ENCODE assay signal across 1 cellular context in the genomic region with DNA sequence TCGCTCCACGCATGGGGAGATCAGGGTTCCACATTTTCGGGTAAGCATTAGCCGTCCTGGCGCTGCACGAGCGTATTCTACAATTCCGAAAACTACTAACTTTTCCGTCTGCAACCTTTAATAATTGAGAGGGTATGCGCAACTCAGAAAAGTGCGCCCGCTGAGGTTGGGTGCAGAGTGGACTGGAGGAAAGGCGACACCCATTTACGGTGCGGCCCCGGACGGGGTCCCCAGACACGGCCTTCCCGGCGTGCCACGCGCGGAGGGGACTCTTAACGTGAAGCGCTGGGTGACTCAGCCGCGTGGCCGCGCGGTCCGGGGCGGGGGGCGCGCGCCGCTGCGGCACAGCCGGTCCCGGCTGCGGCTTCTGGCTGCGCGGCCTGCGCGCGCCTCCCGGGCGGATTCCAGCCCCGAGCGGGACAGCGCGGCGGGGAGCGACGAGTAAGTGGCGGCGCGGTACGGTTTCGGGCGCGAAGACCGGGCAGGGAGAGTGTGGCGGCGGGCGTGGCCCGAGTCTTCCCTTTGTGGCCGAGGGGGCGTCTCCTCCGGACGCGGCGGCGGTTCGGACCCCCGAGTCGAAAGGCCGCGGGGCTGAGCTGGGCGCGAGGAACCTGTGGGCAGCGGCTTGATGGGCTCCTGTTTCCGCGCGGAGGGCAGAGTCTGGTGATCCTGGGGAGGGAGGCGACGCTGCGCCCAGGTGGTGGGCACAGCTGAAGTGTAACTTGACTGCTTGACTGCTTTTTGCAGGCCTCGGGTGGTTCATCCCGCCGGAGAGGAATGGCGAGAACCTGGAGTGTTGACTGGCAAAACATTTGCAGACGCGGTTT.
TF ChIP-seq lines count a peak whose summit lies in the region.

TSS of gene KCTD20 (plus strand) at position 330 of the 827 bp plus-strand sequence. CDS start 27,098 bp downstream, outside the sequence.
A gene with protein sequence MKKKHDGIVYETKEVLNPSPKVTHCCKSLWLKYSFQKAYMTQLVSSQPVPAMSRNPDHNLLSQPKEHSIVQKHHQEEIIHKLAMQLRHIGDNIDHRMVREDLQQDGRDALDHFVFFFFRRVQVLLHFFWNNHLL (minus strand): TSS at position 184 of the 827 bp plus-strand sequence. CDS start 16,772 bp downstream, outside the sequence.

TF ChIP-seq in GM12878, 131 proteins besides CTCF, POLR2A, EP300 and RAD21 (continues in another document):
- TF ChIP-seq, protein P1, sequence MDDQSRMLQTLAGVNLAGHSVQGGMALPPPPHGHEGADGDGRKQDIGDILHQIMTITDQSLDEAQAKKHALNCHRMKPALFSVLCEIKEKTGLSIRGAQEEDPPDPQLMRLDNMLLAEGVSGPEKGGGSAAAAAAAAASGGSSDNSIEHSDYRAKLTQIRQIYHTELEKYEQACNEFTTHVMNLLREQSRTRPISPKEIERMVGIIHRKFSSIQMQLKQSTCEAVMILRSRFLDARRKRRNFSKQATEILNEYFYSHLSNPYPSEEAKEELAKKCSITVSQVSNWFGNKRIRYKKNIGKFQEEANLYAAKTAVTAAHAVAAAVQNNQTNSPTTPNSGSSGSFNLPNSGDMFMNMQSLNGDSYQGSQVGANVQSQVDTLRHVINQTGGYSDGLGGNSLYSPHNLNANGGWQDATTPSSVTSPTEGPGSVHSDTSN (IDR thresholded peaks at IDR 0.05; ENCODE audit: insufficient replicate concordance, low read depth, low read length) = no peak
- TF ChIP-seq HCFC1 (IDR thresholded peaks at IDR 0.05; ENCODE audit: low read length) (peak; percentile 55), BCL11A (IDR thresholded peaks at IDR 0.05; ENCODE audit: low read depth, low read length) (no peak), WRNIP1 (IDR thresholded peaks at IDR 0.05; ENCODE audit: borderline replicate concordance, low read depth, low read length) (no peak), POU2F2 (IDR thresholded peaks at IDR 0.05; ENCODE audit: borderline replicate concordance, low read depth, low read length) (peak; percentile 73; the same call in 1 of the 3 replicates), SRF (IDR thresholded peaks at IDR 0.05; ENCODE audit: low read depth in 2 of 2, low read length in 2 of 2) (peak; percentile 74 to 83), JUNB (IDR thresholded peaks at IDR 0.05) (no peak), NFIC (IDR thresholded peaks at IDR 0.05; ENCODE audit: low read depth, low read length) (no peak), TCF12 (IDR thresholded peaks at IDR 0.05; ENCODE audit: low read depth, low read length) (peak; percentile 24; the same call in 1 of the 2 replicates), BRCA1 (IDR thresholded peaks at IDR 0.05; ENCODE audit: low read depth, low read length) (no peak), YY1 (IDR thresholded peaks at IDR 0.05; ENCODE audit: low read depth, low read length) (peak; percentile 81), CBX5 (IDR thresholded peaks at IDR 0.05; ENCODE audit: low read depth) (no peak), FOXK2 (IDR thresholded peaks at IDR 0.05) (no peak), SUZ12 (IDR thresholded peaks at IDR 0.05; ENCODE audit: unreplicated experiment) (no peak), SREBF1 (IDR thresholded peaks at IDR 0.05; ENCODE audit: low read length) (no peak), NBN (IDR thresholded peaks at IDR 0.05) (peak; percentile 50; the same call in 1 of the 2 replicates), RELA (IDR thresholded peaks at IDR 0.05; ENCODE audit: borderline replicate concordance, partially characterized antibody) (peak; percentile 71), NR2F1 (conservative IDR thresholded peaks at IDR 0.05) (peak; percentile 71), KAT2A (conservative IDR thresholded peaks at IDR 0.05; ENCODE audit: control insufficient read depth, low read depth, low read length) (no peak), CBFB (IDR thresholded peaks at IDR 0.05; ENCODE audit: low read depth) (peak; percentile 35; the same call in 1 of the 2 replicates), RCOR1 (conservative IDR thresholded peaks at IDR 0.05; ENCODE audit: low read depth, low read length) (no peak), MYC (IDR thresholded peaks at IDR 0.05; ENCODE audit: insufficient read depth, insufficient read length, insufficient replicate concordance, low read length, severe bottlenecking) (peak; percentile 72), ZBTB11 (CRISPR knock-in tag; IDR thresholded peaks at IDR 0.05) (0 out of 2 replicates have a peak, but pooled peaks have one; percentile 34), ZZZ3 (IDR thresholded peaks at IDR 0.05; ENCODE audit: control insufficient read depth, insufficient read length, low read depth) (no peak), RAD51 (IDR thresholded peaks at IDR 0.05) (no peak), MEF2B (IDR thresholded peaks at IDR 0.05; ENCODE audit: partially characterized antibody, poor library complexity, severe bottlenecking) (peak; percentile 28), SIN3A (IDR thresholded peaks at IDR 0.05; ENCODE audit: low read depth, low read length) (no peak), TCF3 (IDR thresholded peaks at IDR 0.05; ENCODE audit: borderline replicate concordance, insufficient read depth, low read depth, low read length) (peak; percentile 89), YBX1 (IDR thresholded peaks at IDR 0.05) (no peak), STAT1 (conservative IDR thresholded peaks at IDR 0.05) (peak; percentile 54; the same call in 1 of the 2 replicates), MTA2 (IDR thresholded peaks at IDR 0.05; ENCODE audit: low read depth) (peak; percentile 47; the same call in 1 of the 2 replicates), ESRRA (IDR thresholded peaks at IDR 0.05; ENCODE audit: low read length) (no peak), NR2C2 (IDR thresholded peaks at IDR 0.05; ENCODE audit: borderline replicate concordance, control insufficient read depth, insufficient read length, low read depth) (no peak), ASH2L (IDR thresholded peaks at IDR 0.05; ENCODE audit: borderline replicate concordance, low read depth) (no peak; the same call in 1 of the 2 replicates), LARP7 (IDR thresholded peaks at IDR 0.05) (peak; percentile 87), ZBED1 (IDR thresholded peaks at IDR 0.05; ENCODE audit: borderline replicate concordance) (no peak), TAF1 (IDR thresholded peaks at IDR 0.05; ENCODE audit: borderline replicate concordance, low read depth, low read length) (peak; percentile 92), RBBP5 (conservative IDR thresholded peaks at IDR 0.05) (no peak), SMAD5 (IDR thresholded peaks at IDR 0.05; ENCODE audit: low read depth) (peak; percentile 72; the same call in 1 of the 2 replicates), MLLT1 (IDR thresholded peaks at IDR 0.05) (peak; percentile 43; the same call in 1 of the 2 replicates), ZNF384 (IDR thresholded peaks at IDR 0.05; ENCODE audit: borderline replicate concordance, low read depth, low read length) (no peak)
- TF ChIP-seq, protein P2, sequence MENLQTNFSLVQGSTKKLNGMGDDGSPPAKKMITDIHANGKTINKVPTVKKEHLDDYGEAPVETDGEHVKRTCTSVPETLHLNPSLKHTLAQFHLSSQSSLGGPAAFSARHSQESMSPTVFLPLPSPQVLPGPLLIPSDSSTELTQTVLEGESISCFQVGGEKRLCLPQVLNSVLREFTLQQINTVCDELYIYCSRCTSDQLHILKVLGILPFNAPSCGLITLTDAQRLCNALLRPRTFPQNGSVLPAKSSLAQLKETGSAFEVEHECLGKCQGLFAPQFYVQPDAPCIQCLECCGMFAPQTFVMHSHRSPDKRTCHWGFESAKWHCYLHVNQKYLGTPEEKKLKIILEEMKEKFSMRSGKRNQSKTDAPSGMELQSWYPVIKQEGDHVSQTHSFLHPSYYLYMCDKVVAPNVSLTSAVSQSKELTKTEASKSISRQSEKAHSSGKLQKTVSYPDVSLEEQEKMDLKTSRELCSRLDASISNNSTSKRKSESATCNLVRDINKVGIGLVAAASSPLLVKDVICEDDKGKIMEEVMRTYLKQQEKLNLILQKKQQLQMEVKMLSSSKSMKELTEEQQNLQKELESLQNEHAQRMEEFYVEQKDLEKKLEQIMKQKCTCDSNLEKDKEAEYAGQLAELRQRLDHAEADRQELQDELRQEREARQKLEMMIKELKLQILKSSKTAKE (IDR thresholded peaks at IDR 0.05; ENCODE audit: low read depth, poor library complexity, severe bottlenecking) = peak; percentile 26
- TF ChIP-seq, protein P3, sequence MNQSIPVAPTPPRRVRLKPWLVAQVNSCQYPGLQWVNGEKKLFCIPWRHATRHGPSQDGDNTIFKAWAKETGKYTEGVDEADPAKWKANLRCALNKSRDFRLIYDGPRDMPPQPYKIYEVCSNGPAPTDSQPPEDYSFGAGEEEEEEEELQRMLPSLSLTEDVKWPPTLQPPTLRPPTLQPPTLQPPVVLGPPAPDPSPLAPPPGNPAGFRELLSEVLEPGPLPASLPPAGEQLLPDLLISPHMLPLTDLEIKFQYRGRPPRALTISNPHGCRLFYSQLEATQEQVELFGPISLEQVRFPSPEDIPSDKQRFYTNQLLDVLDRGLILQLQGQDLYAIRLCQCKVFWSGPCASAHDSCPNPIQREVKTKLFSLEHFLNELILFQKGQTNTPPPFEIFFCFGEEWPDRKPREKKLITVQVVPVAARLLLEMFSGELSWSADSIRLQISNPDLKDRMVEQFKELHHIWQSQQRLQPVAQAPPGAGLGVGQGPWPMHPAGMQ (IDR thresholded peaks at IDR 0.05; ENCODE audit: borderline replicate concordance) = peak; percentile 4; the same call in 1 of the 2 replicates
- TF ChIP-seq, protein P4, sequence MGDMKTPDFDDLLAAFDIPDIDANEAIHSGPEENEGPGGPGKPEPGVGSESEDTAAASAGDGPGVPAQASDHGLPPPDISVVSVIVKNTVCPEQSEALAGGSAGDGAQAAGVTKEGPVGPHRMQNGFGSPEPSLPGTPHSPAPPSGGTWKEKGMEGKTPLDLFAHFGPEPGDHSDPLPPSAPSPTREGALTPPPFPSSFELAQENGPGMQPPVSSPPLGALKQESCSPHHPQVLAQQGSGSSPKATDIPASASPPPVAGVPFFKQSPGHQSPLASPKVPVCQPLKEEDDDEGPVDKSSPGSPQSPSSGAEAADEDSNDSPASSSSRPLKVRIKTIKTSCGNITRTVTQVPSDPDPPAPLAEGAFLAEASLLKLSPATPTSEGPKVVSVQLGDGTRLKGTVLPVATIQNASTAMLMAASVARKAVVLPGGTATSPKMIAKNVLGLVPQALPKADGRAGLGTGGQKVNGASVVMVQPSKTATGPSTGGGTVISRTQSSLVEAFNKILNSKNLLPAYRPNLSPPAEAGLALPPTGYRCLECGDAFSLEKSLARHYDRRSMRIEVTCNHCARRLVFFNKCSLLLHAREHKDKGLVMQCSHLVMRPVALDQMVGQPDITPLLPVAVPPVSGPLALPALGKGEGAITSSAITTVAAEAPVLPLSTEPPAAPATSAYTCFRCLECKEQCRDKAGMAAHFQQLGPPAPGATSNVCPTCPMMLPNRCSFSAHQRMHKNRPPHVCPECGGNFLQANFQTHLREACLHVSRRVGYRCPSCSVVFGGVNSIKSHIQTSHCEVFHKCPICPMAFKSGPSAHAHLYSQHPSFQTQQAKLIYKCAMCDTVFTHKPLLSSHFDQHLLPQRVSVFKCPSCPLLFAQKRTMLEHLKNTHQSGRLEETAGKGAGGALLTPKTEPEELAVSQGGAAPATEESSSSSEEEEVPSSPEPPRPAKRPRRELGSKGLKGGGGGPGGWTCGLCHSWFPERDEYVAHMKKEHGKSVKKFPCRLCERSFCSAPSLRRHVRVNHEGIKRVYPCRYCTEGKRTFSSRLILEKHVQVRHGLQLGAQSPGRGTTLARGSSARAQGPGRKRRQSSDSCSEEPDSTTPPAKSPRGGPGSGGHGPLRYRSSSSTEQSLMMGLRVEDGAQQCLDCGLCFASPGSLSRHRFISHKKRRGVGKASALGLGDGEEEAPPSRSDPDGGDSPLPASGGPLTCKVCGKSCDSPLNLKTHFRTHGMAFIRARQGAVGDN (IDR thresholded peaks at IDR 0.05) = peak; percentile 82
